In the genomic region with DNA sequence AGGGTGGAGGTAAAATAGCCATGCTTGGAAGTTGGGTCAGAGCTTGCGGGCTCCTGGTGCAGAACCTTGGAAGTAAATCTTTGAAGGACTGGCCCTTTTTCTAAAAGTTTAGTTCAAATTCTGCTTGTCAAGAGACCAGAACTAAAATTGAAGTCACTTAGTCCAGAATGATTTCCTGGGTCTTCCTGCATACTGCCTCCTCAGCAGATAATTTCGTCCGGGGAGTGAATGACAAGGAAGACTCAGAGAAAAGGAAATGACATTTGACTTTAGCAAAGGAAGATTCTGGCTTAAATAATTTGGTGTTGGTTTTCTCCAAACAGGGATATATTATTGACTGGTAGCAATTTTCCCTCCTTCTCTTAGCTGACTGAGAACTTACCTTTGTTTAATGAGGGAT, we compare ENCODE assay signal across 10 cellular contexts. TPM values are rescaled to one million over a fixed set of nuclear protein-coding genes. Genes with fewer than 3 reads are reported as not detected.
DNase-seq lines count a peak whose midpoint lies in the region; ATAC-seq, FAIRE-seq and TF ChIP-seq lines count a peak whose summit lies in the region.
"Had no signal": no experiment of that assay in that cellular context is flagged by ENCODE, and none has a peak within 500 bp of the region (broad histone marks: within the 10 kb centered on the region; RNA-seq: fewer than 3 reads in every experiment).

No MANE protein-coding gene starts in this region.

- ATAC-seq in IMR-90 (ENCODE audit: low read depth): no peak

- peak overlapping the region; percentile 97 for H3K4me2 ChIP-seq in IMR-90 (ENCODE audit: low read depth, low read length)

- POLR2A ChIA-PET in AG04449 (lab: Yijun Ruan, JAX) (no interaction called here), IMR-90 (lab: Charles Lee; ENCODE audit: unreplicated experiment) (interaction anchor here (0.6 kb wide), 1 partner anchor 14 kb away, joined by 18 read pairs; no protein-coding TSS in a partner anchor)

- H3K9me1 ChIP-seq in IMR-90 (ENCODE audit: insufficient read depth, low read length): peaks cover 12% of the 10 kb centered on the region

- H3K27me3 ChIP-seq in IMR-90 (ENCODE audit: control insufficient read depth, insufficient read depth, low read length): no peaks in the 10 kb centered on the region
- H3K27me3 ChIP-seq in bronchial epithelial cell (ENCODE audit: control insufficient read depth, insufficient read depth, low read length): no peaks in the 10 kb centered on the region
- no peaks in the 10 kb centered on the region for H3K27me3 ChIP-seq in mucosa of stomach (ENCODE audit: control insufficient read depth, insufficient read depth, low read length)

- H3K79me1 ChIP-seq in IMR-90 (ENCODE audit: low read depth in 1 of 2, low read length in 2 of 2): peaks cover 28 to 58% of the 10 kb centered on the region in 2 experiments; a peak in 3 of 4 replicates

- intact Hi-C loops in IMR-90 (cut with micrococcal nuclease): no loop called here

- H2AK9ac ChIP-seq in IMR-90 (replicated peaks; ENCODE audit: low read depth, low read length, poor library complexity): peak overlapping the region; percentile 97

- in situ Hi-C loops in IMR-90 (cut with MboI; ENCODE audit: low sequenced_read_pairs): no loop called here

- H3K9me3 ChIP-seq in IMR-90 (ENCODE audit: control insufficient read depth, insufficient read depth, low read length) (no peaks in the 10 kb centered on the region), mucosa of stomach (ENCODE audit: control insufficient read depth, low read length) (no peaks in the 10 kb centered on the region)

- no peak overlapping the region; the same call in 1 of the 2 replicates for H3K56ac ChIP-seq in IMR-90 (ENCODE audit: extremely low read depth, insufficient read depth, low read length)

- H2BK15ac ChIP-seq in IMR-90 (ENCODE audit: low read depth, low read length): no peak overlapping the region

- H3K18ac ChIP-seq in IMR-90 (ENCODE audit: low read depth, low read length): no peak overlapping the region

- H2BK20ac ChIP-seq in IMR-90 (ENCODE audit: low read depth, low read length): no peak overlapping the region

- no peak for TF ChIP-seq POLR2A in IMR-90 (IDR thresholded peaks at IDR 0.05; ENCODE audit: low read depth, low read length)

- no peak overlapping the region; the same call in 1 of the 2 replicates for H2AK5ac ChIP-seq in IMR-90 (ENCODE audit: low read depth, low read length)

- WGBS in IMR-90 (ENCODE audit: extremely low coverage in 2 of 2, insufficient read length in 1 of 2), 2 experiments: 100% methylated on average over 1 of the region's 3 CpGs; no CpG with 5 or more reads in 1 of the 2 experiments

- H3K27ac ChIP-seq in IMR-90 (ENCODE audit: insufficient read depth, low read length): no peak overlapping the region
- H3K27ac ChIP-seq in caudate nucleus (ENCODE audit: low read depth, low read length): no peak overlapping the region

- H4K8ac ChIP-seq in IMR-90 (ENCODE audit: low read depth in 2 of 2, low read length in 2 of 2): peak overlapping the region in 1 of 2 experiments; percentile 93; a peak in 1 of 4 replicates

- dilution Hi-C loops in IMR-90 (cut with HindIII; ENCODE audit: low sequenced_read_pairs, unreplicated experiment): no loop called here

- no peak overlapping the region for H2AFZ ChIP-seq in IMR-90 (replicated peaks; ENCODE audit: low read length, poor library complexity)

- H2BK5ac ChIP-seq in IMR-90 (ENCODE audit: low read depth, low read length, poor library complexity, severe bottlenecking): no peak overlapping the region

- no peak for TF ChIP-seq RAD21 in IMR-90 (IDR thresholded peaks at IDR 0.05; ENCODE audit: low read length)

- H3K9ac ChIP-seq in IMR-90 (ENCODE audit: low read depth, low read length) (peak overlapping the region; percentile 100), mucosa of stomach (ENCODE audit: low read length) (peak overlapping the region; percentile 98)

- peak overlapping the region; percentile 10; the same call in 1 of the 2 replicates for H4K91ac ChIP-seq in IMR-90 (ENCODE audit: insufficient read depth, low read depth, low read length)

- no peak overlapping the region for H2BK120ac ChIP-seq in IMR-90 (ENCODE audit: low read depth, low read length)

- H4K20me1 ChIP-seq in IMR-90 (ENCODE audit: insufficient read depth, low read length): peaks cover 42% of the 10 kb centered on the region

- H4K5ac ChIP-seq in IMR-90 (ENCODE audit: low read depth, low read length): peak overlapping the region; percentile 53; the same call in 1 of the 2 replicates

- H3K4ac ChIP-seq in IMR-90 (ENCODE audit: low read depth, low read length): peak overlapping the region; percentile 98; the same call in 1 of the 2 replicates

- DNase-seq in AG04449 (ENCODE audit: low read depth, low spot score): no peak
- DNase-seq in IMR-90: no peak
- DNase-seq in bronchial epithelial cell (ENCODE audit: low read depth): no peak
- no peak for DNase-seq in NCI-H510A (lab: John Stamatoyannopoulos, UW)
- no peak for DNase-seq in C1 segment of cervical spinal cord (lab: John Stamatoyannopoulos, UW)
- no peak for DNase-seq in caudate nucleus (lab: John Stamatoyannopoulos, UW)
- no peak for DNase-seq in mesenteric fat pad (ENCODE audit: low spot score)
- DNase-seq: activated CD4-positive, alpha-beta T cell treated with anti-CD3 and anti-CD28 coated beads for 48 hours had no signal

- BruUV-seq in IMR-90 (replicated peaks; lab: Mats Ljungman, UMichigan): no TSS peak

- H3K23ac ChIP-seq in IMR-90 (ENCODE audit: low read depth, low read length): peak overlapping the region; percentile 29; the same call in 1 of the 2 replicates

- CTCF ChIA-PET in AG04449 (lab: Yijun Ruan, JAX) (interaction anchor here (1.3 to 3.0 kb wide), 3 partner anchors 19 to 257 kb away, joined by 3 to 15 read pairs (median 6); no protein-coding TSS in a partner anchor), IMR-90 (lab: Yijun Ruan, JAX) (no interaction called here)

- peak overlapping the region; percentile 99; the same call in 1 of the 2 replicates for H3K14ac ChIP-seq in IMR-90 (replicated peaks; ENCODE audit: low read depth, low read length)

- no peak for FAIRE-seq in bronchial epithelial cell (lab: Jason Lieb, UNC)
- FAIRE-seq: urothelium cell line had no signal

- TF ChIP-seq CTCF in AG04449 (IDR thresholded peaks at IDR 0.05; ENCODE audit: insufficient read depth, low read length, missing control alignments) (no peak), IMR-90 (conservative IDR thresholded peaks at IDR 0.05; ENCODE audit: low read depth, low read length) (no peak), bronchial epithelial cell (IDR thresholded peaks at IDR 0.05; ENCODE audit: insufficient read depth, low read length, severe bottlenecking) (no peak)

- peaks cover 6% of the 10 kb centered on the region for H3K36me3 ChIP-seq in IMR-90 (ENCODE audit: control insufficient read depth, insufficient read depth, low read length)
- peaks cover 4% of the 10 kb centered on the region for H3K36me3 ChIP-seq in bronchial epithelial cell (ENCODE audit: control insufficient read depth, insufficient read depth, low read length)
- H3K36me3 ChIP-seq in mucosa of stomach (ENCODE audit: control insufficient read depth, insufficient read depth, low read length): no peaks in the 10 kb centered on the region

- peak overlapping the region; percentile 98 for H3K4me3 ChIP-seq in AG04449 (ENCODE audit: low read depth, low read length)
- peak overlapping the region; percentile 77 for H3K4me3 ChIP-seq in IMR-90 (ENCODE audit: insufficient read depth, low read depth, low read length)
- peak overlapping the region; percentile 58 for H3K4me3 ChIP-seq in bronchial epithelial cell (ENCODE audit: low read depth, low read length)
- peak overlapping the region; percentile 94 for H3K4me3 ChIP-seq in mucosa of stomach (ENCODE audit: low read length)

- peaks cover 4% of the 10 kb centered on the region for H3K4me1 ChIP-seq in IMR-90 (ENCODE audit: control insufficient read depth, insufficient read depth, low read length)
- peaks cover 40% of the 10 kb centered on the region for H3K4me1 ChIP-seq in mucosa of stomach (ENCODE audit: control insufficient read depth, insufficient read depth, low read length)

TF ChIP-seq in IMR-90, 13 proteins besides CTCF, POLR2A, EP300 and RAD21:
- TF ChIP-seq MAFK (IDR thresholded peaks at IDR 0.05; ENCODE audit: low read depth, low read length): peak; percentile 47; the same call in 1 of the 2 replicates
- TF ChIP-seq SMC3 (IDR thresholded peaks at IDR 0.05; ENCODE audit: low read depth, low read length): no peak

RNA-seq across cellular contexts. Expression of a gene that starts 1.2 kb away (rescaled TPM):
- 31.1 and 35.3 TPM in 2 replicates for total RNA-seq in IMR-90 (2012; rRNA removed)
- 59.1 and 62.0 TPM in 2 replicates for polyA plus RNA-seq in IMR-90 (2012; rRNA removed)
- polyA plus RNA-seq in IMR-90 (2012; cell fraction: cytosol; rRNA removed): 32.6 and 42.6 TPM in 2 replicates
- polyA plus RNA-seq in IMR-90 (2012; cell fraction: nucleus; rRNA removed; ENCODE audit: low replicate concordance): 54.6 and 63.8 TPM in 2 replicates
- total RNA-seq in bronchial epithelial cell: 19.0 and 22.0 TPM in 2 replicates
- total RNA-seq in mesenteric fat pad: 40.6 TPM

RNA-seq across cellular contexts. Expression of a gene that starts 58.7 kb away (rescaled TPM):
- total RNA-seq in IMR-90 (2012; rRNA removed) (not detected in 2 replicates), bronchial epithelial cell (under 0.01 and 0.13 TPM in 2 replicates), mesenteric fat pad (35.1 TPM)
- not detected in 2 replicates for polyA plus RNA-seq in IMR-90 (2012; rRNA removed)
- polyA plus RNA-seq in IMR-90 (2012; cell fraction: cytosol; rRNA removed): not detected in 2 replicates
- not detected in 2 replicates for polyA plus RNA-seq in IMR-90 (2012; cell fraction: nucleus; rRNA removed; ENCODE audit: low replicate concordance)

Comparison
In these comparisons a context has a peak if more than half of its experiments do, and no peak if none do; other contexts are left out.
1. RNA of a gene that starts 58.7 kb away (total RNA-seq): 35.1 TPM in mesenteric fat pad (single experiment); not detected in IMR-90 and under 0.01 to 0.13 TPM in bronchial epithelial cell; every median in the first group is over 10 times any median in the second.
2. Peak in every context shown above with its lines, with median percentiles within 50 percentile points of each other: H3K4me3 ChIP-seq.